23 cellular contexts compared by ENCODE assay signal in genomic region chr12:24307716-24308335, GRCh38.
A peak's percentile ranks its signal among the peaks of the same experiment; 100 is the strongest.
DNase-seq lines count a peak whose midpoint lies in the region; ATAC-seq and TF ChIP-seq lines count a peak whose summit lies in the region.
"Had no signal": no experiment of that assay in that cellular context is flagged by ENCODE, and none has a peak within 500 bp of the region (broad histone marks: within the 10 kb centered on the region; RNA-seq: fewer than 3 reads in every experiment).

No MANE protein-coding gene starts in this region.

- H3K9me3 Mint-ChIP-seq in stimulated activated naive B cell treated with anti-CD40 and anti-IgM and Interleukin-4, amounts not matched to agents 10 μg/mL and 1 μg/mL and 100 μg/mL, for 72 hours: peaks cover 0 to 1% of the 10 kb centered on the region in 2 donors
- H3K9me3 Mint-ChIP-seq: activated T-cell treated with anti-CD3 and anti-CD28 coated beads, Interleukin-2, amount 50 U/mL, for 4 hours had no signal

- H3K27me3 ChIP-seq in HL-60 (ENCODE audit: insufficient read depth, poor library complexity, severe bottlenecking) (no peaks in the 10 kb centered on the region), aorta (ENCODE audit: control insufficient read depth in 1 of 2, insufficient read depth in 2 of 2, low read length in 1 of 2) (no peaks in the 10 kb centered on the region)

- ATAC-seq in stimulated activated naive B cell treated with anti-CD40 and anti-IgM and Interleukin-4, amounts not matched to agents 10 μg/mL and 1 μg/mL and 100 μg/mL, for 72 hours (replicated peaks): peak; percentile 76 to 80
- ATAC-seq in aorta (ENCODE audit: low FRiP score) (no peak), GM19351 (IDR thresholded peaks at IDR 0.05; ENCODE audit: unreplicated experiment) (no peak)
- ATAC-seq: activated CD4-positive, alpha-beta T cell treated with anti-CD3 and anti-CD28 coated beads for 36 hours; activated T-cell treated with anti-CD3 and anti-CD28 coated beads, Interleukin-2, amount 50 U/mL, for 4 hours; left ventricle myocardium superior had no signal

- H3K9me3 ChIP-seq in SK-N-MC (ENCODE audit: low read depth, low read length) (no peaks in the 10 kb centered on the region), aorta (ENCODE audit: control insufficient read depth, low read length) (no peaks in the 10 kb centered on the region)
- H3K9me3 ChIP-seq: prostate gland, thoracic aorta had no signal

- H3K36me3 ChIP-seq in SK-N-MC (ENCODE audit: insufficient read depth, low read length) (no peaks in the 10 kb centered on the region), aorta (ENCODE audit: control insufficient read depth in 1 of 2, insufficient read depth in 2 of 2, low read length in 1 of 2) (no peaks in the 10 kb centered on the region)
- H3K36me3 ChIP-seq: prostate gland, thoracic aorta had no signal

- H3K27ac ChIP-seq in HL-60 (replicated peaks) (peak overlapping the region; percentile 67), SK-N-MC (peak overlapping the region; percentile 92), aorta (ENCODE audit: low read depth in 1 of 2, low read length in 2 of 2) (no peak overlapping the region)
- H3K27ac ChIP-seq: prostate gland, thoracic aorta had no signal

- DNase-seq in HL-60 (ENCODE audit: low read depth in 1 of 2, low spot score in 1 of 2): peak in 1 of 2 experiments; percentile 70
- peak; percentile 61 for DNase-seq in SK-N-MC (ENCODE audit: low read depth, low spot score)
- peak; percentile 57 for DNase-seq in left kidney (ENCODE audit: low read depth, low spot score)
- DNase-seq in stimulated activated naive B cell treated with anti-CD40 and anti-IgM and Interleukin-4, amounts not matched to agents 10 μg/mL and 1 μg/mL and 100 μg/mL, for 72 hours: no peak
- no peak for DNase-seq in retina
- DNase-seq in aorta: no peak
- DNase-seq: activated CD4-positive, alpha-beta T cell treated with anti-CD3 and anti-CD28 coated beads for 36 hours; activated naive CD4-positive, alpha-beta T cell; activated T-cell treated with anti-CD3 and anti-CD28 coated beads, Interleukin-2, amount 50 U/mL, for 4 hours; amygdala; caudate nucleus; CD8-positive, alpha-beta memory T cell; dermis blood vessel endothelial cell; GDM1; left ventricle myocardium superior; NCI-H1417 treated with DMSO at 0.1 percent for 48 hours; NCI-H526 treated with DMSO at 0.1 percent for 48 hours; small intestine; stimulated activated CD4-positive, alpha-beta T cell treated with anti-CD3 and anti-CD28 coated beads, Interleukin-2, amount 100 ng/mL, for 24 hours; stimulated activated naive CD4-positive, alpha-beta T cell had no signal

- H3K4me3 ChIP-seq in HL-60 (replicated peaks; ENCODE audit: insufficient read depth, low read length) (no peak overlapping the region), SK-N-MC (peak overlapping the region; percentile 44; the same call in 1 of the 2 replicates), aorta (ENCODE audit: low read length in 2 of 2) (no peak overlapping the region)
- H3K4me3 ChIP-seq: prostate gland, thoracic aorta had no signal

- H3K4me1 ChIP-seq in aorta (ENCODE audit: control insufficient read depth in 1 of 2, insufficient read depth in 2 of 2, low read length in 2 of 2): no peaks in the 10 kb centered on the region
- H3K4me1 ChIP-seq: prostate gland had no signal

- no peak overlapping the region for H3K9ac ChIP-seq in SK-N-MC (ENCODE audit: insufficient read length)

- H3K4me3 Mint-ChIP-seq in stimulated activated naive B cell treated with anti-CD40 and anti-IgM and Interleukin-4, amounts not matched to agents 10 μg/mL and 1 μg/mL and 100 μg/mL, for 72 hours: no peak overlapping the region
- H3K4me3 Mint-ChIP-seq: activated CD4-positive, alpha-beta T cell treated with anti-CD3 and anti-CD28 coated beads for 36 hours; activated T-cell treated with anti-CD3 and anti-CD28 coated beads, Interleukin-2, amount 50 U/mL, for 4 hours; CD8-positive, alpha-beta memory T cell had no signal

- peaks cover 9 to 21% of the 10 kb centered on the region in 2 donors for H3K4me1 Mint-ChIP-seq in stimulated activated naive B cell treated with anti-CD40 and anti-IgM and Interleukin-4, amounts not matched to agents 10 μg/mL and 1 μg/mL and 100 μg/mL, for 72 hours
- H3K4me1 Mint-ChIP-seq: activated CD4-positive, alpha-beta T cell treated with anti-CD3 and anti-CD28 coated beads for 36 hours; CD8-positive, alpha-beta memory T cell had no signal

- no peak for TF ChIP-seq CTCF in HL-60 (IDR thresholded peaks at IDR 0.05; ENCODE audit: insufficient read depth, low read length)

- H3K27ac Mint-ChIP-seq in stimulated activated naive B cell treated with anti-CD40 and anti-IgM and Interleukin-4, amounts not matched to agents 10 μg/mL and 1 μg/mL and 100 μg/mL, for 72 hours: no peak overlapping the region
- H3K27ac Mint-ChIP-seq: activated CD4-positive, alpha-beta T cell treated with anti-CD3 and anti-CD28 coated beads for 36 hours; CD8-positive, alpha-beta memory T cell had no signal

- no peaks in the 10 kb centered on the region for H3K36me3 Mint-ChIP-seq in stimulated activated naive B cell treated with anti-CD40 and anti-IgM and Interleukin-4, amounts not matched to agents 10 μg/mL and 1 μg/mL and 100 μg/mL, for 72 hours
- H3K36me3 Mint-ChIP-seq: CD8-positive, alpha-beta memory T cell had no signal

- intact Hi-C loops in aorta (cut with DNase I): no loop called here

- H3K27me3 Mint-ChIP-seq in stimulated activated naive B cell treated with anti-CD40 and anti-IgM and Interleukin-4, amounts not matched to agents 10 μg/mL and 1 μg/mL and 100 μg/mL, for 72 hours: no peaks in the 10 kb centered on the region
- H3K27me3 Mint-ChIP-seq: activated CD4-positive, alpha-beta T cell treated with anti-CD3 and anti-CD28 coated beads for 36 hours; CD8-positive, alpha-beta memory T cell had no signal

- WGBS in aorta, 2 donors: 94 to 96% methylated on average over 6 of the region's 6 CpGs

Comparison
In these comparisons a context has a peak if more than half of its experiments do, and no peak if none do; other contexts are left out.
1. DNase-seq: peak in SK-N-MC (single experiment) and left kidney (single experiment); none in stimulated activated naive B cell treated with anti-CD40 and anti-IgM and Interleukin-4, amounts not matched to agents 10 μg/mL and 1 μg/mL and 100 μg/mL, for 72 hours (single experiment), retina (single experiment) and aorta (0 of 2).
2. H3K27ac ChIP-seq: peak in HL-60 (single experiment) and SK-N-MC (single experiment); none in aorta (0 of 2).
3. ATAC-seq: peak in stimulated activated naive B cell treated with anti-CD40 and anti-IgM and Interleukin-4, amounts not matched to agents 10 μg/mL and 1 μg/mL and 100 μg/mL, for 72 hours (2 of 2); none in aorta (single experiment) and GM19351 (single experiment).